Comparison of ENCODE assay signal across 8 cellular contexts in the genomic region with DNA sequence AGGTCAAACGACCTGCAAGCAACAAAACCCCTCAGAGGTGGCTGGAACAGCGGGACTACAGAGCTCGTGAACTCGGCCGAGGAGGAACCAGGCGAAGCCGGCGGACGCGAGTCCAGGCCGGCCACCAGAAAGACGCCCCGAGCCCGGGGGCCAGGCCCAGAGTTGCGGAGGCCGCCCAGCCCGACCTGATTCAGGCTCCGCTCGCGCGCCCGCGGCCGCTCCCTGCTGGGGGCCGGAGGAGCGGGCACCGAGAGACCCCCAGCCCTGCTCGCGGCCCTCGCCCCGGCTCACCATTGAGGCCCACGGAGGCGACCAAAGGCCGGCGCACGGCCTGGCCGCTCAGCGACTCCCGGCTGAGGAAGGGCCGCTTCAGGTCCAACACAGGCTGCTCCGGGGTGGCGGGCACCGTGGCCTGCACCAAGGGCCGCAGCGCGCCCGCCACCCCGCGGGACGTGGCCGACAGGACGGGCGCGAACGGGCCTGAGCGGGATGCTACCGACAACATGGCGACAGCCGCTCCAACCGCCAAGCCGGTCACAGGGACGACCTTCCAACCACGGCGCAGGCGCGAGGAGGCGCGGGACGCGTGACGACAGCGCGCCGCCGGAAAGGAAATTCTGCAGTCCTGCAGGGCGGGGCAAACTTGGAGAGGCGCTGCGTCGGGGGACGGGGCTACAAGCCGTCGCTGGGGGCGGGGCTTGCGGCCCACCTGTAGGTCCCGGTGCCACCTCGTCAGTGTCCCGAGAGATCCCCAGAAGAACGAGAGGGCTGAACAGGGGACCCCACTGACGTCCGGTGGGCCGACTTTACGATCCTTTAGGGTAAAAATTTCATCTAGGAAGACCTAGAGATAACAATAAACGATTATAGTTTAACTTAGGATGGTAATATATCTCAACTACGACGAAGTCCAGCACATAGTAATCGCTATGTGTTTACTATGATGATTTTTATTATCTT. TPM values are rescaled to one million over a fixed set of nuclear protein-coding genes. Genes with fewer than 3 reads are reported as not detected.
A peak's percentile ranks its signal among the peaks of the same experiment; 100 is the strongest.
DNase-seq lines count a peak whose midpoint lies in the region; ATAC-seq and TF ChIP-seq lines count a peak whose summit lies in the region.

A gene (minus strand): TSS at position 538 of the 960 bp plus-strand sequence. CDS start 33 bp downstream, at position 505.

- H3K36me3 ChIP-seq in suprapubic skin: no peaks in the 10 kb centered on the region

- peaks cover 4 to 5% of the 10 kb centered on the region in 2 donors for H3K9me3 Mint-ChIP-seq in activated naive CD4-positive, alpha-beta T cell treated with anti-CD3 and anti-CD28 coated beads, Interleukin-2, amount 50 U/mL, for 72 hours

- TF ChIP-seq CTCF in suprapubic skin (IDR thresholded peaks at IDR 0.05): no peak

- H3K9me3 ChIP-seq in suprapubic skin: no peaks in the 10 kb centered on the region

- peaks cover 20 to 30% of the 10 kb centered on the region in 2 donors for H3K36me3 Mint-ChIP-seq in activated naive CD4-positive, alpha-beta T cell treated with anti-CD3 and anti-CD28 coated beads, Interleukin-2, amount 50 U/mL, for 72 hours

- no peaks in the 10 kb centered on the region for H3K27me3 ChIP-seq in suprapubic skin

- no peak for TF ChIP-seq EP300 in suprapubic skin (IDR thresholded peaks at IDR 0.05)

- H3K4me1 ChIP-seq in suprapubic skin: peaks cover 38% of the 10 kb centered on the region

- ATAC-seq in HG02642 (IDR thresholded peaks at IDR 0.05; ENCODE audit: poor library complexity, unreplicated experiment): peak; percentile 98
- ATAC-seq in activated naive CD4-positive, alpha-beta T cell treated with anti-CD3 and anti-CD28 coated beads, Interleukin-2, amount 50 U/mL, for 72 hours: peak; percentile 99

- DNase-seq in NCI-H1105 (lab: John Stamatoyannopoulos, UW): peak; percentile 98
- DNase-seq in SKM-1 (lab: John Stamatoyannopoulos, UW; ENCODE audit: unreplicated experiment): peak; percentile 79
- peak; percentile 96 to 97 for DNase-seq in activated naive CD4-positive, alpha-beta T cell treated with anti-CD3 and anti-CD28 coated beads, Interleukin-2, amount 50 U/mL, for 72 hours (ENCODE audit: low spot score in 2 of 2)
- peak; percentile 33 for DNase-seq in glomerular endothelial cell (ENCODE audit: extremely low read depth, low read depth, low spot score)
- DNase-seq in occipital lobe (lab: John Stamatoyannopoulos, UW): peak; percentile 90
- peak; percentile 95 to 96 for DNase-seq in suprapubic skin (ENCODE audit: low spot score in 2 of 2)

- 1% methylated on average over 50 of the region's 96 CpGs for WGBS in suprapubic skin

- peak within 1 kb of the TSS; percentile 98 to 99 for H3K27ac Mint-ChIP-seq in activated naive CD4-positive, alpha-beta T cell treated with anti-CD3 and anti-CD28 coated beads, Interleukin-2, amount 50 U/mL, for 72 hours

- peak within 1 kb of the TSS; percentile 94 for H3K27ac ChIP-seq in suprapubic skin

- TF ChIP-seq POLR2A in GM10847 (IDR thresholded peaks at IDR 0.05; ENCODE audit: extremely low read depth, insufficient read length): peak; percentile 55
- TF ChIP-seq POLR2A in suprapubic skin (IDR thresholded peaks at IDR 0.05): peak; percentile 53 to 89

- peak within 1 kb of the TSS; percentile 93 for H3K4me3 ChIP-seq in suprapubic skin

RNA-seq across cellular contexts. Expression of the gene that starts here (rescaled TPM):
- 10 to 100 TPM; 42.1 to 46.2 TPM for total RNA-seq in activated naive CD4-positive, alpha-beta T cell treated with anti-CD3 and anti-CD28 coated beads, Interleukin-2, amount 50 U/mL, for 72 hours
- total RNA-seq in glomerular endothelial cell (25.6 and 38.9 TPM in 2 replicates), occipital lobe (30.3 TPM), suprapubic skin (10 to 100 TPM; 24.9 to 45.8 (median 40.1) TPM)

Comparison
In these comparisons a context has a peak if more than half of its experiments do, and no peak if none do; other contexts are left out.
1. Peak in every context shown above with its lines: DNase-seq, ATAC-seq, H3K4me3 ChIP-seq and H3K27ac ChIP-seq.
2. DNase-seq: peak in every context shown above with its lines; median percentile 98 in NCI-H1105; 96 in activated naive CD4-positive, alpha-beta T cell treated with anti-CD3 and anti-CD28 coated beads, Interleukin-2, amount 50 U/mL, for 72 hours; 96 in suprapubic skin; 90 in occipital lobe; 79 in SKM-1; 33 in glomerular endothelial cell.